ENCODE assay signal across 16 cellular contexts in genomic region chr17:80836971-80837481, GRCh38.
A peak's percentile ranks its signal among the peaks of the same experiment; 100 is the strongest.
DNase-seq lines count a peak whose midpoint lies in the region; ATAC-seq and TF ChIP-seq lines count a peak whose summit lies in the region.
"Had no signal": no experiment of that assay in that cellular context is flagged by ENCODE, and none has a peak within 500 bp of the region (broad histone marks: within the 10 kb centered on the region; RNA-seq: fewer than 3 reads in every experiment).

No MANE protein-coding gene starts in this region.

- H3K4me1 Mint-ChIP-seq in activated CD4-positive, alpha-beta memory T cell treated with anti-CD3 and anti-CD28 coated beads, Interleukin-2, amount 10 ng/mL, durations not matched to agents 7 days and 5 days: peaks cover 41% of the 10 kb centered on the region
- peaks cover 18% of the 10 kb centered on the region for H3K4me1 Mint-ChIP-seq in activated CD4-positive, alpha-beta memory T cell treated with anti-CD3 and anti-CD28 coated beads for 36 hours (ENCODE audit: low read depth)
- peaks cover 19% of the 10 kb centered on the region for H3K4me1 Mint-ChIP-seq in chondrocyte (ENCODE audit: low read depth)

- CTCF ChIA-PET in activated CD4-positive, alpha-beta memory T cell treated with anti-CD3 and anti-CD28 coated beads, Interleukin-2, amount 10 ng/mL, durations not matched to agents 7 days and 5 days (lab: Charles Lee): no interaction called here
- CTCF ChIA-PET in activated CD4-positive, alpha-beta memory T cell treated with anti-CD3 and anti-CD28 coated beads for 36 hours (lab: Charles Lee): interaction anchor here (0.7 kb wide), 1 partner anchor 11 kb away, joined by 3 read pairs; no protein-coding TSS in a partner anchor

- H3K27ac ChIP-seq in spleen (peak overlapping the region in 3 of 8 donors; percentile 59 to 67 (median 62)), upper lobe of right lung (no peak overlapping the region)
- H3K27ac ChIP-seq: GM23248 had no signal

- no peak overlapping the region for H3K4me3 ChIP-seq in spleen
- H3K4me3 ChIP-seq in upper lobe of right lung: no peak overlapping the region
- H3K4me3 ChIP-seq: GM23248 had no signal

- H3K27me3 ChIP-seq in spleen (replicated peaks in 1 of 7) (no peaks in the 10 kb centered on the region), upper lobe of right lung (no peaks in the 10 kb centered on the region)

- POLR2A ChIA-PET in activated CD4-positive, alpha-beta memory T cell treated with anti-CD3 and anti-CD28 coated beads, Interleukin-2, amount 10 ng/mL, durations not matched to agents 7 days and 5 days (lab: Charles Lee): interaction anchor here (2.2 kb wide), 1 partner anchor 56 kb away, joined by 7 read pairs; no protein-coding TSS in a partner anchor
- POLR2A ChIA-PET in activated CD4-positive, alpha-beta memory T cell treated with anti-CD3 and anti-CD28 coated beads for 36 hours (lab: Charles Lee): no interaction called here

- DNase-seq in activated CD4-positive, alpha-beta memory T cell treated with anti-CD3 and anti-CD28 coated beads, Interleukin-2, amount 10 ng/mL, durations not matched to agents 7 days and 5 days: no peak
- no peak for DNase-seq in activated CD4-positive, alpha-beta memory T cell treated with anti-CD3 and anti-CD28 coated beads for 36 hours
- DNase-seq in NCI-H1092 treated with DMSO at 0.1 percent for 48 hours (lab: John Stamatoyannopoulos, UW) (peak; percentile 69), chondrocyte (ENCODE audit: low spot score) (peak; percentile 82), spleen (peak; percentile 66), upper lobe of right lung (no peak), NCI-H2029 (lab: John Stamatoyannopoulos, UW) (no peak)
- DNase-seq: activated CD4-positive, alpha-beta T cell treated with anti-CD3 and anti-CD28 coated beads, Interleukin-2, amount 50 U/mL, for 1 hour; activated effector memory CD4-positive, alpha-beta T cell treated with Interleukin-2 at 50 U/mL for 16 hours; DMS153; foreskin melanocyte; GM23248; mesendoderm; NCI-H1105; T-cell had no signal

- TF ChIP-seq CTCF in chondrocyte (IDR thresholded peaks at IDR 0.05): no peak
- TF ChIP-seq CTCF in spleen (IDR thresholded peaks at IDR 0.05 in 8 of 11, conservative IDR thresholded peaks at IDR 0.05 in 3 of 11): no peak
- no peak for TF ChIP-seq CTCF in upper lobe of right lung (IDR thresholded peaks at IDR 0.05)

- H3K4me1 ChIP-seq in spleen (peaks cover 8 to 31% (median 19%) of the 10 kb centered on the region in 6 donors), upper lobe of right lung (peaks cover 13% of the 10 kb centered on the region)

- intact Hi-C loops in activated CD4-positive, alpha-beta memory T cell treated with anti-CD3 and anti-CD28 coated beads for 36 hours (cut with micrococcal nuclease): no loop called here
- intact Hi-C loops in spleen (cut with DNase I; ENCODE audit: low total_unique reads): no loop called here
- intact Hi-C loops in upper lobe of right lung (cut with DNase I): no loop called here

- H3K27me3 Mint-ChIP-seq in activated CD4-positive, alpha-beta memory T cell treated with anti-CD3 and anti-CD28 coated beads, Interleukin-2, amount 10 ng/mL, durations not matched to agents 7 days and 5 days: no peaks in the 10 kb centered on the region
- H3K27me3 Mint-ChIP-seq in activated CD4-positive, alpha-beta memory T cell treated with anti-CD3 and anti-CD28 coated beads for 36 hours: no peaks in the 10 kb centered on the region
- H3K27me3 Mint-ChIP-seq in chondrocyte (ENCODE audit: low read depth): no peaks in the 10 kb centered on the region
- H3K27me3 Mint-ChIP-seq: T-cell had no signal

- no peak for TF ChIP-seq POLR2A in spleen (IDR thresholded peaks at IDR 0.05)

- H3K4me3 Mint-ChIP-seq in activated CD4-positive, alpha-beta memory T cell treated with anti-CD3 and anti-CD28 coated beads, Interleukin-2, amount 10 ng/mL, durations not matched to agents 7 days and 5 days: no peak overlapping the region
- H3K4me3 Mint-ChIP-seq in activated CD4-positive, alpha-beta memory T cell treated with anti-CD3 and anti-CD28 coated beads for 36 hours: no peak overlapping the region
- H3K4me3 Mint-ChIP-seq in chondrocyte (ENCODE audit: unreplicated experiment): no peak overlapping the region
- H3K4me3 Mint-ChIP-seq: T-cell had no signal

- peaks cover 0 to 29% (median 5%) of the 10 kb centered on the region in 6 donors for H3K36me3 ChIP-seq in spleen
- H3K36me3 ChIP-seq in upper lobe of right lung: no peaks in the 10 kb centered on the region

- ATAC-seq in upper lobe of right lung (no peak), GM18498 (IDR thresholded peaks at IDR 0.05; ENCODE audit: unreplicated experiment) (no peak)
- ATAC-seq: T-cell had no signal

- H3K9me3 ChIP-seq in spleen: no peaks in the 10 kb centered on the region
- H3K9me3 ChIP-seq in upper lobe of right lung: no peaks in the 10 kb centered on the region

- peaks cover 26% of the 10 kb centered on the region for H3K36me3 Mint-ChIP-seq in activated CD4-positive, alpha-beta memory T cell treated with anti-CD3 and anti-CD28 coated beads, Interleukin-2, amount 10 ng/mL, durations not matched to agents 7 days and 5 days (ENCODE audit: low read depth)
- peaks cover 12% of the 10 kb centered on the region for H3K36me3 Mint-ChIP-seq in activated CD4-positive, alpha-beta memory T cell treated with anti-CD3 and anti-CD28 coated beads for 36 hours
- peaks cover 4% of the 10 kb centered on the region for H3K36me3 Mint-ChIP-seq in chondrocyte (ENCODE audit: low read depth)

- no peaks in the 10 kb centered on the region for H3K9me3 Mint-ChIP-seq in activated CD4-positive, alpha-beta memory T cell treated with anti-CD3 and anti-CD28 coated beads, Interleukin-2, amount 10 ng/mL, durations not matched to agents 7 days and 5 days
- H3K9me3 Mint-ChIP-seq in activated CD4-positive, alpha-beta memory T cell treated with anti-CD3 and anti-CD28 coated beads for 36 hours: no peaks in the 10 kb centered on the region
- no peaks in the 10 kb centered on the region for H3K9me3 Mint-ChIP-seq in chondrocyte (ENCODE audit: low read depth)
- H3K9me3 Mint-ChIP-seq: T-cell had no signal

- WGBS in spleen, 5 donors: 89 to 97% (median 93%) methylated on average over 16 of the region's 16 CpGs

- peak overlapping the region; percentile 31 for H3K27ac Mint-ChIP-seq in activated CD4-positive, alpha-beta memory T cell treated with anti-CD3 and anti-CD28 coated beads, Interleukin-2, amount 10 ng/mL, durations not matched to agents 7 days and 5 days
- H3K27ac Mint-ChIP-seq in activated CD4-positive, alpha-beta memory T cell treated with anti-CD3 and anti-CD28 coated beads for 36 hours: no peak overlapping the region
- H3K27ac Mint-ChIP-seq in chondrocyte (ENCODE audit: unreplicated experiment): no peak overlapping the region

Comparison
In these comparisons a context has a peak if more than half of its experiments do, and no peak if none do; other contexts are left out.
1. DNase-seq: peak in NCI-H1092 treated with DMSO at 0.1 percent for 48 hours (single experiment), chondrocyte (single experiment) and spleen (single experiment); none in activated CD4-positive, alpha-beta memory T cell treated with anti-CD3 and anti-CD28 coated beads, Interleukin-2, amount 10 ng/mL, durations not matched to agents 7 days and 5 days (single experiment), activated CD4-positive, alpha-beta memory T cell treated with anti-CD3 and anti-CD28 coated beads for 36 hours (single experiment), upper lobe of right lung (single experiment) and NCI-H2029 (single experiment).